1 cellular context compared by ENCODE assay signal in genomic region chr9:127735530-127736176, GRCh38.
TF ChIP-seq lines count a peak whose summit lies in the region.

No MANE protein-coding gene starts in this region.

TF ChIP-seq in GM23338, 12 proteins besides CTCF, POLR2A, EP300 and RAD21:
- TF ChIP-seq ZNF462 (CRISPR knock-in tag; IDR thresholded peaks at IDR 0.05) (no peak), EZH2 (IDR thresholded peaks at IDR 0.05; ENCODE audit: low read depth, unreplicated experiment) (no peak), ETS1 (IDR thresholded peaks at IDR 0.05) (no peak), POLR2AphosphoS5 (IDR thresholded peaks at IDR 0.05; ENCODE audit: low read depth) (no peak), ZNF114 (CRISPR knock-in tag; IDR thresholded peaks at IDR 0.05) (no peak), ZNF331 (CRISPR knock-in tag; IDR thresholded peaks at IDR 0.05; ENCODE audit: low read depth) (no peak), STAT1 (IDR thresholded peaks at IDR 0.05; ENCODE audit: unreplicated experiment) (no peak), NANOG (IDR thresholded peaks at IDR 0.05; ENCODE audit: borderline replicate concordance) (no peak), EZH2phosphoT487 (IDR thresholded peaks at IDR 0.05; ENCODE audit: unreplicated experiment) (no peak), CREB1 (CRISPR knock-in tag; IDR thresholded peaks at IDR 0.05; ENCODE audit: low read depth) (no peak), REST (IDR thresholded peaks at IDR 0.05; ENCODE audit: unreplicated experiment) (no peak), JUNB (IDR thresholded peaks at IDR 0.05; ENCODE audit: unreplicated experiment) (no peak)
